28 cellular contexts compared by ENCODE assay signal in the genomic region with DNA sequence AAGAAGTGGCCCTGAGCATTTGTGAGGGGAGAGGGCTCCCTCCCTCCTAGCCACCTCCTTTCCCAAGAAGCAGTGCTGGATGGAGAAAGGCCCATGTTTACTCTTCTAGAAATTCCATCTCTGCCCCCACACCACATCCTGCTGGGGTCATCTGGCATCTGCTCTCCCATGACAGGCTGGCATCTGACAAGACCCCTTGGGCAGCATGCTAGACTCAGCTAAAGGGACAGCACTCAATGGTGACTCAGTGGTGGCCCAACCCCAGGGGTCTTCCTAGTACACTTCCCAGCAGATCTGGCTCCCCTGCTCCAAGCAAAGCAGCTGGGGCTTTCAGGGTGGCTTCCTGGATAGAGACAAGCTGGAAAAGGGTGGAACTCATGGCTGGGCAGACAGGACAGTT.
"Had no signal": no experiment of that assay in that cellular context is flagged by ENCODE, and none has a peak within 500 bp of the region (broad histone marks: within the 10 kb centered on the region; RNA-seq: fewer than 3 reads in every experiment).

No MANE protein-coding gene starts in this region.

- H3K4me3 ChIP-seq: adrenal gland, MG63, SJCRH30 had no signal

- ATAC-seq: activated T-helper 17 cell treated with anti-CD3 and anti-CD28 coated beads, Interleukin-2, amount 50 U/mL, for 72 hours; Panc1 had no signal

- H3K4me2 ChIP-seq: KMS-11, SK-N-SH had no signal

- H3K27ac ChIP-seq: adrenal gland, KMS-11, RWPE1, SJCRH30, VCaP had no signal

- H3K9me3 ChIP-seq: adrenal gland, MG63, SJCRH30, SK-N-SH had no signal

- H3K9ac ChIP-seq: KMS-11, SK-N-SH had no signal

- DNase-seq: activated CD4-positive, alpha-beta memory T cell treated with anti-CD3 and anti-CD28 coated beads, Interleukin-2, amount 10 ng/mL, durations not matched to agents 7 days and 5 days; activated CD4-positive, alpha-beta T cell treated with anti-CD3 and anti-CD28 coated beads, Interleukin-2, amount 50 U/mL, for 1 hour; activated CD4-positive, CD25-positive, alpha-beta regulatory T cell; activated gamma-delta T cell; activated naive CD4-positive, alpha-beta T cell treated with anti-CD3 and anti-CD28 coated beads for 36 hours; activated T-cell treated with anti-CD3 and anti-CD28 coated beads for 4 hours; activated T-cell treated with anti-CD3 and anti-CD28 coated beads, Interleukin-2, amount 50 U/mL, for 48 hours; adrenal gland; MG63; MV-4-11; NCI-H1092 treated with DMSO at 0.1 percent for 48 hours; NCI-H1417 treated with DMSO at 0.1 percent for 48 hours; NCI-H1694; NCI-H2029; NCI-H2107; NCI-H510A treated with DMSO at 0.1 percent for 48 hours; NCI-H69; NK-92 treated with Interleukin-12 subunit alpha and Interleukin-12 subunit beta, amount 100 ng/mL, for 24 hours; OCI-M1; Right ventricle myocardium superior; SK-N-SH; T-helper 1 cell had no signal

- H3K4me1 ChIP-seq: adrenal gland, SJCRH30 had no signal

- H3K27me3 ChIP-seq: adrenal gland, MG63, SJCRH30 had no signal
